In the genomic region with DNA sequence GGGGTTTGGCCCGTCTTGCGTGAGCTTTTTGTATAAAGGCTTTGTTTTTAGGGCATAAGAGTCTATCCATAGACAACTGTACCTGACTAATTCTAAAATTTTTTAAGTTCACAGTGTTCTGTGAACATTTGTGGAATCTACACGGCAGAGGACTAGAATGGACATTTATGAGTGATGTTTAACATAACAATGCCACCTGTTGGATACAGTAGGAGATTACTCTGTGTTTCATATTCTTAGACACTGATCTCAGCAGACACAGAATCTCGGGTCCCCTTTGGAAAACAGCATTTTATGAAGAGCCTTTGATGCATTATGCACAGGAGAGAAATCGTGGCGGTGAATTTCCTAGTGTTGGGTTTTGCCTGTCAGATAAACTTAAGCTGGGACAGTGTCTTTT, we compare ENCODE assay signal across 16 cellular contexts.
"Had no signal": no experiment of that assay in that cellular context is flagged by ENCODE, and none has a peak within 500 bp of the region (broad histone marks: within the 10 kb centered on the region; RNA-seq: fewer than 3 reads in every experiment).

No MANE protein-coding gene starts in this region.

- DNase-seq: activated CD4-positive, alpha-beta T cell treated with anti-CD3 and anti-CD28 coated beads, Interleukin-2, amount 10 ng/mL, durations not matched to agents 24 days and 14 days; activated CD4-positive, CD25-positive, alpha-beta regulatory T cell; activated CD8-positive, alpha-beta T cell treated with anti-CD3 and anti-CD28 coated beads, Interleukin-2, amount 10 ng/mL, durations not matched to agents 7 days and 5 days; activated naive CD4-positive, alpha-beta T cell treated with anti-CD3 and anti-CD28 coated beads, Interleukin-2, amount 10 ng/mL, durations not matched to agents 7 days and 5 days; activated naive CD8-positive, alpha-beta T cell treated with anti-CD3 and anti-CD28 coated beads, Interleukin-2, amount 50 U/mL, for 24 hours; activated T-cell treated with anti-CD3 and anti-CD28 coated beads, Interleukin-2, amount 50 U/mL, for 4 hours; aorta; foreskin keratinocyte; hypothalamus; islet precursor cell; occipital lobe; stimulated activated CD4-positive, alpha-beta T cell treated with anti-CD3 and anti-CD28 coated beads, Interleukin-2, amount 100 ng/mL, for 24 hours; stimulated activated naive CD4-positive, alpha-beta T cell treated with Interleukin-2 at 50 U/mL for 16 hours; thyroid gland had no signal

- H3K27ac ChIP-seq: breast epithelium, coronary artery, foreskin keratinocyte, thyroid gland had no signal
